Comparison of ENCODE assay signal across 24 cellular contexts in the genomic region with DNA sequence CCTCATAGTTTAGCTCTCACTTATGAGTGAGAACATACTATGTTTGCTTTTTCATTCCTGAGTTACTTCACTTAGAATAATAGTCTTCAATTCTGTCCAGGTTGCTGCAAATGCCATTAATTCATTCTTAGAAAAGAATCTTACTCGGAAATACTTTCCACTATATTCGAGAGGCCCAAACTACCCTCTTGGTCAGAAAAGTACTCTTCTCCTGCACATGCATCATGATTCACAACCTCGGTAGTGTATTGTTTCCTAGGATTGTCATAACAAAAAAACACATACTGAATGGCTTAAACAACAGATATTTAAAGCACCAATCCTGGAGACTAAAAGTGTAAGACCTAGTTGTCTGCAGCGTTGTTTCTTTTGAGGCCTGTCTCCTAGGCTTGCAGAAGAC.
"Had no signal": no experiment of that assay in that cellular context is flagged by ENCODE, and none has a peak within 500 bp of the region (broad histone marks: within the 10 kb centered on the region; RNA-seq: fewer than 3 reads in every experiment).

No MANE protein-coding gene starts in this region.

- H3K4me3 ChIP-seq: K562 had no signal

- DNase-seq: activated B cell treated with CpG ODN at 0.5 μM for 24 hours; activated CD4-positive, alpha-beta T cell treated with anti-CD3 and anti-CD28 coated beads for 1 hour; activated CD4-positive, alpha-beta T cell treated with anti-CD3 and anti-CD28 coated beads, Interleukin-2, amount 10 ng/mL, durations not matched to agents 24 days and 14 days; activated CD4-positive, alpha-beta T cell treated with anti-CD3 and anti-CD28 coated beads, Interleukin-2, amount 50 U/mL, for 48 hours; activated CD8-positive, alpha-beta memory T cell treated with anti-CD3 and anti-CD28 coated beads, Interleukin-2, amount 10 ng/mL, durations not matched to agents 7 days and 5 days; activated effector memory CD4-positive, alpha-beta T cell treated with Interleukin-2 at 50 U/mL for 16 hours; activated naive CD4-positive, alpha-beta T cell; activated T-cell treated with anti-CD3 and anti-CD28 coated beads, Interleukin-2, amount 50 U/mL, for 24 hours; amniotic stem cell; Karpas-422; NCI-H1105 treated with DMSO at 0.1 percent for 48 hours; NCI-H1436 treated with DMSO at 0.1 percent for 48 hours; NCI-H187 treated with DMSO at 0.1 percent for 48 hours; NCI-H2081 treated with DMSO at 0.1 percent for 48 hours; NCI-H2171 treated with DMSO at 0.1 percent for 48 hours; NCI-H226; NCI-H526; NCI-H82; NK-92 treated with Interleukin-12 subunit alpha and Interleukin-12 subunit beta, amount 100 ng/mL, for 24 hours; OCI-M1; RPMI8226 had no signal

- ATAC-seq: activated CD8-positive, alpha-beta memory T cell treated with anti-CD3 and anti-CD28 coated beads, Interleukin-2, amount 10 ng/mL, durations not matched to agents 7 days and 5 days; K562; Panc1; Right ventricle myocardium inferior had no signal
